8 cellular contexts compared by ENCODE assay signal in genomic region chr19:13849991-13850909, GRCh38. TPM values are rescaled to one million over a fixed set of nuclear protein-coding genes. Genes with fewer than 3 reads are reported as not detected.
DNase-seq lines count a peak whose midpoint lies in the region; ATAC-seq and TF ChIP-seq lines count a peak whose summit lies in the region.

No MANE protein-coding gene starts in this region.

- H3K9ac ChIP-seq in liver (ENCODE audit: low read depth in 1 of 2, low read length in 2 of 2): no peak overlapping the region

- H3K4me1 ChIP-seq in ectodermal cell (ENCODE audit: control insufficient read depth, insufficient read depth, low read length) (peaks cover 18% of the 10 kb centered on the region), liver (ENCODE audit: control insufficient read depth in 4 of 4, insufficient read depth in 4 of 4, low read length in 3 of 4) (peaks cover 0 to 10% (median 8%) of the 10 kb centered on the region in 4 donors)

- no peak for TF ChIP-seq RAD21 in liver (IDR thresholded peaks at IDR 0.05)

- H3K4me3 ChIP-seq in ectodermal cell (ENCODE audit: insufficient read depth, low read depth, low read length) (peak overlapping the region; percentile 18), liver (ENCODE audit: low read depth in 1 of 3, low read length in 3 of 3) (no peak overlapping the region)

- H3K27ac ChIP-seq in ectodermal cell (ENCODE audit: insufficient read depth, low read depth, low read length, poor library complexity, severe bottlenecking): peak overlapping the region; percentile 69
- H3K27ac ChIP-seq in liver (ENCODE audit: low read depth in 1 of 2, low read length in 2 of 2): peak overlapping the region; percentile 72 to 73

- H3K27me3 ChIP-seq in ectodermal cell (ENCODE audit: control insufficient read depth, insufficient read depth, low read length, poor library complexity, severe bottlenecking) (no peaks in the 10 kb centered on the region), liver (ENCODE audit: control insufficient read depth in 4 of 4, insufficient read depth in 4 of 4, low read length in 3 of 4) (peaks cover 0 to 3% (median 0%) of the 10 kb centered on the region in 4 donors)

- ATAC-seq in HG03045 (IDR thresholded peaks at IDR 0.05; ENCODE audit: unreplicated experiment): no peak

- no peaks in the 10 kb centered on the region for H3K9me3 ChIP-seq in ectodermal cell (ENCODE audit: control insufficient read depth, low read length)
- no peaks in the 10 kb centered on the region for H3K9me3 ChIP-seq in liver (ENCODE audit: control insufficient read depth in 4 of 4, low read length in 3 of 4)

- H3K36me3 ChIP-seq in ectodermal cell (ENCODE audit: control insufficient read depth, insufficient read depth, low read length) (no peaks in the 10 kb centered on the region), liver (ENCODE audit: control insufficient read depth in 4 of 4, insufficient read depth in 3 of 4, low read depth in 1 of 4, low read length in 3 of 4) (no peaks in the 10 kb centered on the region)

- DNase-seq in ELF-1 (ENCODE audit: low read depth, low spot score) (peak; percentile 78), NCI-H2171 (lab: John Stamatoyannopoulos, UW) (peak; percentile 58), HPDE6-E6E7 (ENCODE audit: extremely low spot score) (no peak)
- DNase-seq in activated CD4-positive, alpha-beta T cell treated with anti-CD3 and anti-CD28 coated beads, Interleukin-2, amount 50 U/mL, for 1 hour: peak; percentile 71
- DNase-seq in stimulated activated CD4-positive, alpha-beta T cell treated with anti-CD3 and anti-CD28 coated beads, Interleukin-4, amount 100 ng/mL, for 48 hours (ENCODE audit: low read depth in 2 of 2): peak; percentile 64 to 69

- 21 to 22% methylated on average over 65 of the region's 66 CpGs for WGBS in ectodermal cell, 2 experiments
- 19% methylated on average over 66 of the region's 66 CpGs for WGBS in liver

- no peak for TF ChIP-seq CTCF in liver (IDR thresholded peaks at IDR 0.05; ENCODE audit: low read depth, low read length, missing input control)

TF ChIP-seq in liver, 16 proteins besides CTCF, POLR2A, EP300 and RAD21:
- TF ChIP-seq SP1 (IDR thresholded peaks at IDR 0.05) (no peak), TAF1 (conservative IDR thresholded peaks at IDR 0.05) (no peak), JUND (IDR thresholded peaks at IDR 0.05) (peak in 1 of 2 donors; percentile 29)
TF ChIP-seq in liver: peak in this region for 1.

RNA-seq across cellular contexts. Expression of gene NANOS3, which starts 26.7 kb away (rescaled TPM):
- polyA plus RNA-seq in ectodermal cell (2013, experiment 1 of 4): not detected
- not detected for polyA plus RNA-seq in ectodermal cell (2013, experiment 2 of 4)
- not detected for polyA plus RNA-seq in ectodermal cell (2013, experiment 3 of 4)
- polyA plus RNA-seq in ectodermal cell (2013, experiment 4 of 4): not detected
- total RNA-seq in liver: not detected
- polyA plus RNA-seq in liver: not detected

RNA-seq across cellular contexts. Expression of gene ZSWIM4, which starts 55.0 kb away (rescaled TPM):
- polyA plus RNA-seq in ectodermal cell (2013, experiment 1 of 4): 15.4 TPM
- polyA plus RNA-seq in ectodermal cell (2013, experiment 2 of 4): 15.5 TPM
- 12.8 TPM for polyA plus RNA-seq in ectodermal cell (2013, experiment 3 of 4)
- polyA plus RNA-seq in ectodermal cell (2013, experiment 4 of 4): 13.7 TPM
- 1 to 10 TPM; 1.6 to 2.2 TPM for total RNA-seq in liver
- under 1 TPM; 0.14 to 0.75 TPM for polyA plus RNA-seq in liver

RNA-seq across cellular contexts. Expression of gene BRME1, which starts 55.7 kb away (rescaled TPM):
- polyA plus RNA-seq in ectodermal cell (2013, experiment 1 of 4): 5.8 TPM
- 4.4 TPM for polyA plus RNA-seq in ectodermal cell (2013, experiment 2 of 4)
- polyA plus RNA-seq in ectodermal cell (2013, experiment 3 of 4): 2.7 TPM
- polyA plus RNA-seq in ectodermal cell (2013, experiment 4 of 4): 2.4 TPM
- total RNA-seq in liver: 1 to 10 TPM in 1 of 2 donors, under 1 TPM in 1; 0.42 to 5.3 TPM
- polyA plus RNA-seq in liver: under 1 TPM; 0.46 to 0.51 TPM

RNA-seq across cellular contexts. Expression of gene CC2D1A, which starts 55.8 kb away (rescaled TPM):
- polyA plus RNA-seq in ectodermal cell (2013, experiment 1 of 4): 33.5 TPM
- polyA plus RNA-seq in ectodermal cell (2013, experiment 2 of 4): 23.8 TPM
- polyA plus RNA-seq in ectodermal cell (2013, experiment 3 of 4): 23.9 TPM
- polyA plus RNA-seq in ectodermal cell (2013, experiment 4 of 4): 25.9 TPM
- 10 to 100 TPM in 1 of 2 donors, 1 to 10 TPM in 1; 7.4 to 12.0 TPM for total RNA-seq in liver
- polyA plus RNA-seq in liver: 10 to 100 TPM in 1 of 2 donors, 1 to 10 TPM in 1; 8.4 to 11.5 TPM
